17 cellular contexts compared by ENCODE assay signal in genomic region chr9:126564716-126565115, GRCh38. TPM values are rescaled to one million over a fixed set of nuclear protein-coding genes. Genes with fewer than 3 reads are reported as not detected.
DNase-seq lines count a peak whose midpoint lies in the region; ATAC-seq, FAIRE-seq and TF ChIP-seq lines count a peak whose summit lies in the region.
"Had no signal": no experiment of that assay in that cellular context is flagged by ENCODE, and none has a peak within 500 bp of the region (broad histone marks: within the 10 kb centered on the region; RNA-seq: fewer than 3 reads in every experiment).

No MANE protein-coding gene starts in this region.

- H2AFZ ChIP-seq in OCI-LY1 (ENCODE audit: low read length) (no peak overlapping the region), keratinocyte (ENCODE audit: control insufficient read depth, low read length) (no peak overlapping the region)

- TF ChIP-seq CTCF in GM12864 (IDR thresholded peaks at IDR 0.05; ENCODE audit: low read depth, low read length, missing control alignments) (peak; percentile 29), OCI-LY1 (IDR thresholded peaks at IDR 0.05; ENCODE audit: low read length) (0 out of 2 replicates have a peak, but pooled peaks have one; percentile 14), keratinocyte (optimal IDR thresholded peaks at IDR 0.05 in 1 of 3, IDR thresholded peaks at IDR 0.05 in 1 of 3, conservative IDR thresholded peaks at IDR 0.05 in 1 of 3; ENCODE audit: extremely low read depth in 1 of 3, insufficient read depth in 2 of 3, low read length in 3 of 3) (peak in 2 of 3 experiments; percentile 9 to 11), colonic mucosa (IDR thresholded peaks at IDR 0.05) (no peak)

- no peak overlapping the region for H3K9ac ChIP-seq in OCI-LY1 (ENCODE audit: low read length)
- H3K9ac ChIP-seq in keratinocyte (ENCODE audit: control insufficient read depth, extremely low read depth, insufficient read depth, low read length): no peak overlapping the region
- H3K9ac ChIP-seq in colonic mucosa (ENCODE audit: low read depth in 2 of 2, low read length in 2 of 2): no peak overlapping the region

- H4K20me1 ChIP-seq in OCI-LY1 (ENCODE audit: insufficient read depth, low read length) (no peaks in the 10 kb centered on the region), keratinocyte (ENCODE audit: control insufficient read depth, extremely low read depth, insufficient read depth, low read length) (no peaks in the 10 kb centered on the region)

- DNase-seq in AG20443 (ENCODE audit: low spot score) (peak; percentile 3), GM12864 (ENCODE audit: low read depth) (no peak), keratinocyte (ENCODE audit: low read depth, low spot score) (no peak), SKM-1 treated with dmso at 0.1 percent for 144 hours (lab: John Stamatoyannopoulos, UW; ENCODE audit: unreplicated experiment) (no peak), colonic mucosa (no peak)
- DNase-seq in central memory CD4-positive, alpha-beta T cell: no peak
- DNase-seq: activated T-cell treated with anti-CD3 and anti-CD28 coated beads for 4 hours; effector memory CD8-positive, alpha-beta T cell; MG63; Right ventricle myocardium superior; transverse colon had no signal

- dilution Hi-C loops in keratinocyte (cut with MboI; ENCODE audit: extremely low pct_ligation_motif_present, low sequenced_read_pairs): no loop called here

- H3K79me2 ChIP-seq in OCI-LY1 (ENCODE audit: insufficient read depth, low read length) (no peaks in the 10 kb centered on the region), keratinocyte (ENCODE audit: control insufficient read depth, insufficient read depth, low read length) (no peaks in the 10 kb centered on the region)

- no peaks in the 10 kb centered on the region for H3K9me2 ChIP-seq in OCI-LY1 (ENCODE audit: low read depth, low read length)

- H3K36me3 ChIP-seq in OCI-LY1 (ENCODE audit: insufficient read depth, low read length) (no peaks in the 10 kb centered on the region), keratinocyte (ENCODE audit: control insufficient read depth in 2 of 2, extremely low read depth in 1 of 2, insufficient read depth in 2 of 2, low read length in 2 of 2) (no peaks in the 10 kb centered on the region), colonic mucosa (no peaks in the 10 kb centered on the region)
- H3K36me3 ChIP-seq: MG63, transverse colon had no signal

- H3K4me2 ChIP-seq in OCI-LY1 (ENCODE audit: low read length) (no peak overlapping the region), keratinocyte (ENCODE audit: control insufficient read depth, extremely low read depth, insufficient read depth, low read depth, low read length) (no peak overlapping the region)

- intact Hi-C loops in colonic mucosa (cut with DNase I): no loop called here

- H3K9me3 ChIP-seq in OCI-LY1 (ENCODE audit: low read length) (no peaks in the 10 kb centered on the region), keratinocyte (ENCODE audit: control insufficient read depth, low read depth, low read length) (no peaks in the 10 kb centered on the region), colonic mucosa (no peaks in the 10 kb centered on the region)
- H3K9me3 ChIP-seq: MG63, transverse colon had no signal

- H3K4me1 ChIP-seq in OCI-LY1 (ENCODE audit: insufficient read depth, low read length, severe bottlenecking) (no peaks in the 10 kb centered on the region), keratinocyte (ENCODE audit: control insufficient read depth, extremely low read depth, insufficient read depth, low read length) (peaks cover 11% of the 10 kb centered on the region), colonic mucosa (no peaks in the 10 kb centered on the region)
- H3K4me1 ChIP-seq: transverse colon had no signal

- ATAC-seq in GM19455 (IDR thresholded peaks at IDR 0.05; ENCODE audit: unreplicated experiment): no peak

- H3K27me3 ChIP-seq in OCI-LY1 (ENCODE audit: insufficient read depth, low read length): no peaks in the 10 kb centered on the region; the same call in 1 of the 2 replicates
- peaks cover 22% of the 10 kb centered on the region for H3K27me3 ChIP-seq in keratinocyte (ENCODE audit: control insufficient read depth, extremely low read depth, insufficient read depth, low read length)
- H3K27me3 ChIP-seq in colonic mucosa: no peaks in the 10 kb centered on the region

- H3K27ac ChIP-seq in OCI-LY1 (ENCODE audit: low read depth, low read length, poor library complexity, severe bottlenecking) (no peak overlapping the region), keratinocyte (ENCODE audit: control insufficient read depth, insufficient read depth, low read length) (no peak overlapping the region), colonic mucosa (no peak overlapping the region)
- H3K27ac ChIP-seq: transverse colon had no signal

- H3F3A ChIP-seq in OCI-LY1 (ENCODE audit: insufficient read depth, low read length): no peaks in the 10 kb centered on the region

- H3K4me3 ChIP-seq in GM12864 (ENCODE audit: low read depth, low read length): no peak overlapping the region
- no peak overlapping the region for H3K4me3 ChIP-seq in OCI-LY1 (ENCODE audit: low read depth, low read length, poor library complexity, severe bottlenecking)
- no peak overlapping the region for H3K4me3 ChIP-seq in keratinocyte (ENCODE audit: control insufficient read depth in 2 of 3, extremely low read depth in 1 of 3, insufficient read depth in 2 of 3, low read depth in 1 of 3, low read length in 3 of 3)
- H3K4me3 ChIP-seq in colonic mucosa: no peak overlapping the region
- H3K4me3 ChIP-seq: MG63, transverse colon had no signal

- FAIRE-seq in keratinocyte (lab: Jason Lieb, UNC): no peak

- no peaks in the 10 kb centered on the region for H3K9me1 ChIP-seq in keratinocyte (ENCODE audit: control insufficient read depth, extremely low read depth, insufficient read depth, low read length)

RNA-seq across cellular contexts. Expression of gene LMX1B, which starts 49.0 kb away (rescaled TPM):
- 0.24 to 0.59 TPM (median 0.54 TPM) in 3 replicates for polyA plus RNA-seq in keratinocyte
- 0.25 TPM for polyA plus RNA-seq in keratinocyte (2011; ENCODE audit: low read depth)
- polyA plus RNA-seq in keratinocyte (2011; cell fraction: cytosol; rRNA removed): 0.43 and 0.75 TPM in 2 replicates
- polyA plus RNA-seq in keratinocyte (2011; cell fraction: nucleus; rRNA removed): 2.0 and 2.1 TPM in 2 replicates
- polyA plus RNA-seq in keratinocyte (2012; ENCODE audit: low replicate concordance): 0.47 and 1.6 TPM in 2 replicates
- polyA minus RNA-seq in keratinocyte: 0.46 to 1.9 TPM (median 0.70 TPM) in 3 replicates
- polyA minus RNA-seq in keratinocyte (2011; cell fraction: cytosol; rRNA and poly(A)+ RNA removed): 0.96 TPM
- 0.53 and 0.85 TPM in 2 replicates for polyA minus RNA-seq in keratinocyte (2011; cell fraction: nucleus; rRNA and poly(A)+ RNA removed)
- total RNA-seq in colonic mucosa: under 1 TPM in 1 of 2 donors, not detected in 1; 0.13 TPM
- total RNA-seq: bronchial epithelial cell; fibroblast of villous mesenchyme; lung microvascular endothelial cell; T-helper 2 cell treated with Interferon-gamma antibody and Interleukin-4, amounts not matched to agents 100 ng/mL and 5 ng/mL, for 36 hours had no signal
